In genomic region chr15:100254694-100255093, GRCh38 we compare ENCODE assay signal across 22 cellular contexts.
"Had no signal": no experiment of that assay in that cellular context is flagged by ENCODE, and none has a peak within 500 bp of the region (broad histone marks: within the 10 kb centered on the region; RNA-seq: fewer than 3 reads in every experiment).

No MANE protein-coding gene starts in this region.

- H3K4me3 Mint-ChIP-seq: activated naive CD8-positive, alpha-beta T cell treated with anti-CD3 and anti-CD28 coated beads, Interleukin-2, amount 50 U/mL, for 24 hours; brain; central memory CD8-positive, alpha-beta T cell; T-helper 17 cell; WTC11 had no signal

- H3K4me1 Mint-ChIP-seq: activated naive CD8-positive, alpha-beta T cell treated with anti-CD3 and anti-CD28 coated beads, Interleukin-2, amount 50 U/mL, for 24 hours; central memory CD8-positive, alpha-beta T cell; IgD-negative memory B cell; T-helper 17 cell; WTC11 had no signal

- DNase-seq: activated CD4-positive, alpha-beta T cell treated with anti-CD3 and anti-CD28 coated beads for 48 hours; activated CD4-positive, alpha-beta T cell treated with anti-CD3 and anti-CD28 coated beads, Interleukin-2, amount 50 U/mL, for 4 hours; activated CD4-positive, CD25-positive, alpha-beta regulatory T cell treated with anti-CD3 and anti-CD28 coated beads, Interleukin-2, amount 50 U/mL, for 72 hours; activated naive CD4-positive, alpha-beta T cell treated with Interleukin-2 at 50 U/mL for 16 hours; activated naive CD8-positive, alpha-beta T cell treated with anti-CD3 and anti-CD28 coated beads, Interleukin-2, amount 50 U/mL, for 24 hours; activated T-cell treated with anti-CD3 and anti-CD28 coated beads, Interleukin-2, amount 50 U/mL, for 1 hour; amniotic stem cell; KG1; NCI-H1048; NCI-H146; NCI-H1930; NCI-H446; NCI-H524; PC-3; SHP77 treated with DMSO at 0.1 percent for 48 hours; T-helper 17 cell; T-helper 9 cell had no signal

- H3K27me3 Mint-ChIP-seq: activated naive CD8-positive, alpha-beta T cell treated with anti-CD3 and anti-CD28 coated beads, Interleukin-2, amount 50 U/mL, for 24 hours; brain; central memory CD8-positive, alpha-beta T cell; T-helper 17 cell had no signal

- H3K9me3 Mint-ChIP-seq: central memory CD8-positive, alpha-beta T cell; IgD-negative memory B cell had no signal

- H3K36me3 Mint-ChIP-seq: brain, IgD-negative memory B cell had no signal

- ATAC-seq: activated naive CD4-positive, alpha-beta T cell treated with anti-CD3 and anti-CD28 coated beads, Interleukin-2, amount 50 U/mL, for 72 hours; activated naive CD8-positive, alpha-beta T cell treated with anti-CD3 and anti-CD28 coated beads, Interleukin-2, amount 50 U/mL, for 24 hours; PC-3; T-helper 17 cell; WTC11 had no signal

- H3K27ac Mint-ChIP-seq: activated naive CD4-positive, alpha-beta T cell treated with anti-CD3 and anti-CD28 coated beads, Interleukin-2, amount 50 U/mL, for 72 hours; activated naive CD8-positive, alpha-beta T cell treated with anti-CD3 and anti-CD28 coated beads, Interleukin-2, amount 50 U/mL, for 24 hours; IgD-negative memory B cell; T-helper 17 cell; WTC11 had no signal
